ENCODE assay signal across 8 cellular contexts in genomic region chr2:215982465-215982875, GRCh38. TPM values are rescaled to one million over a fixed set of nuclear protein-coding genes. Genes with fewer than 3 reads are reported as not detected.
DNase-seq lines count a peak whose midpoint lies in the region; ATAC-seq and TF ChIP-seq lines count a peak whose summit lies in the region.

No MANE protein-coding gene starts in this region.

- WGBS in psoas muscle, 3 donors = 80 to 94% (median 91%) methylated on average over 6 of the region's 6 CpGs

- POLR2A ChIA-PET in activated CD4-positive, alpha-beta T cell treated with anti-CD3 and anti-CD28 coated beads, Interleukin-2, amount 10 ng/mL, durations not matched to agents 7 days and 5 days (lab: Charles Lee) = no interaction called here
- POLR2A ChIA-PET in activated CD8-positive, alpha-beta T cell treated with anti-CD3 and anti-CD28 coated beads for 36 hours (lab: Charles Lee) = no interaction called here

- CTCF ChIA-PET in activated CD4-positive, alpha-beta T cell treated with anti-CD3 and anti-CD28 coated beads, Interleukin-2, amount 10 ng/mL, durations not matched to agents 7 days and 5 days (lab: Charles Lee) = no interaction called here
- CTCF ChIA-PET in activated CD8-positive, alpha-beta T cell treated with anti-CD3 and anti-CD28 coated beads for 36 hours (lab: Charles Lee) = no interaction called here

- ATAC-seq in HG03039 (IDR thresholded peaks at IDR 0.05; ENCODE audit: unreplicated experiment) (peak; percentile 66), psoas muscle (peak in 3 of 4 donors; percentile 15 to 68 (median 42))
- ATAC-seq in activated CD8-positive, alpha-beta T cell treated with anti-CD3 and anti-CD28 coated beads for 36 hours = peak; percentile 79

- H3K4me3 Mint-ChIP-seq in activated CD4-positive, alpha-beta T cell treated with anti-CD3 and anti-CD28 coated beads, Interleukin-2, amount 10 ng/mL, durations not matched to agents 7 days and 5 days = no peak overlapping the region
- H3K4me3 Mint-ChIP-seq in activated CD8-positive, alpha-beta T cell treated with anti-CD3 and anti-CD28 coated beads for 36 hours = no peak overlapping the region

- H3K9me3 Mint-ChIP-seq in activated CD4-positive, alpha-beta T cell treated with anti-CD3 and anti-CD28 coated beads, Interleukin-2, amount 10 ng/mL, durations not matched to agents 7 days and 5 days = peaks cover 6% of the 10 kb centered on the region
- H3K9me3 Mint-ChIP-seq in activated CD8-positive, alpha-beta T cell treated with anti-CD3 and anti-CD28 coated beads for 36 hours = peaks cover 9% of the 10 kb centered on the region

- no peak for TF ChIP-seq CTCF in activated CD8-positive, alpha-beta T cell treated with anti-CD3 and anti-CD28 coated beads for 36 hours (IDR thresholded peaks at IDR 0.05)
- TF ChIP-seq CTCF in psoas muscle (IDR thresholded peaks at IDR 0.05) = no peak

- no peaks in the 10 kb centered on the region for H3K27me3 ChIP-seq in psoas muscle (ENCODE audit: insufficient read depth in 3 of 3, low read length in 2 of 3)

- H3K27me3 Mint-ChIP-seq in activated CD4-positive, alpha-beta T cell treated with anti-CD3 and anti-CD28 coated beads, Interleukin-2, amount 10 ng/mL, durations not matched to agents 7 days and 5 days = no peaks in the 10 kb centered on the region
- no peaks in the 10 kb centered on the region for H3K27me3 Mint-ChIP-seq in activated CD8-positive, alpha-beta T cell treated with anti-CD3 and anti-CD28 coated beads for 36 hours

- no peak overlapping the region for H3K27ac ChIP-seq in psoas muscle
- H3K27ac ChIP-seq in substantia nigra (ENCODE audit: low read depth, low read length, poor library complexity, severe bottlenecking) = no peak overlapping the region

- H3K36me3 Mint-ChIP-seq in activated CD4-positive, alpha-beta T cell treated with anti-CD3 and anti-CD28 coated beads, Interleukin-2, amount 10 ng/mL, durations not matched to agents 7 days and 5 days (ENCODE audit: low read depth) = peaks cover 27% of the 10 kb centered on the region
- peaks cover 18% of the 10 kb centered on the region for H3K36me3 Mint-ChIP-seq in activated CD8-positive, alpha-beta T cell treated with anti-CD3 and anti-CD28 coated beads for 36 hours (ENCODE audit: low read depth)

- no peaks in the 10 kb centered on the region for H3K36me3 ChIP-seq in psoas muscle (ENCODE audit: insufficient read depth in 1 of 2, low read depth in 1 of 2)

- H3K9me3 ChIP-seq in psoas muscle = no peaks in the 10 kb centered on the region

- H3K27ac Mint-ChIP-seq in activated CD4-positive, alpha-beta T cell treated with anti-CD3 and anti-CD28 coated beads, Interleukin-2, amount 10 ng/mL, durations not matched to agents 7 days and 5 days = no peak overlapping the region
- no peak overlapping the region for H3K27ac Mint-ChIP-seq in activated CD8-positive, alpha-beta T cell treated with anti-CD3 and anti-CD28 coated beads for 36 hours

- peak; percentile 14 for DNase-seq in activated CD4-positive, alpha-beta T cell treated with anti-CD3 and anti-CD28 coated beads, Interleukin-2, amount 10 ng/mL, durations not matched to agents 7 days and 5 days
- no peak for DNase-seq in activated CD4-positive, alpha-beta T cell treated with anti-CD3 and anti-CD28 coated beads for 1 hour
- peak; percentile 37 for DNase-seq in activated CD8-positive, alpha-beta T cell treated with anti-CD3 and anti-CD28 coated beads for 36 hours
- DNase-seq in psoas muscle = no peak
- no peak for DNase-seq in NCI-H82 treated with DMSO at 0.1 percent for 48 hours (lab: John Stamatoyannopoulos, UW; ENCODE audit: unreplicated experiment)
- no peak for DNase-seq in substantia nigra (lab: John Stamatoyannopoulos, UW)
- no peak for DNase-seq in NCI-H187 (lab: John Stamatoyannopoulos, UW)

- intact Hi-C loops in activated CD8-positive, alpha-beta T cell treated with anti-CD3 and anti-CD28 coated beads for 36 hours (cut with micrococcal nuclease) = no loop called here
- intact Hi-C loops in psoas muscle (cut with DNase I) = no loop called here

- H3K4me1 Mint-ChIP-seq in activated CD4-positive, alpha-beta T cell treated with anti-CD3 and anti-CD28 coated beads, Interleukin-2, amount 10 ng/mL, durations not matched to agents 7 days and 5 days = peaks cover 29% of the 10 kb centered on the region
- peaks cover 18% of the 10 kb centered on the region for H3K4me1 Mint-ChIP-seq in activated CD8-positive, alpha-beta T cell treated with anti-CD3 and anti-CD28 coated beads for 36 hours (ENCODE audit: low read depth)

- H3K4me3 ChIP-seq in psoas muscle = no peak overlapping the region

- no peaks in the 10 kb centered on the region for H3K4me1 ChIP-seq in psoas muscle

RNA-seq across cellular contexts. Expression of gene MREG, which starts 30.9 kb away (rescaled TPM):
- 1 to 10 TPM; 9.0 to 9.6 TPM for total RNA-seq in activated CD4-positive, alpha-beta T cell treated with anti-CD3 and anti-CD28 coated beads, Interleukin-2, amount 10 ng/mL, durations not matched to agents 7 days and 5 days
- total RNA-seq in activated CD8-positive, alpha-beta T cell treated with anti-CD3 and anti-CD28 coated beads for 36 hours = 10 to 100 TPM in 1 of 2 experiments, 1 to 10 TPM in 1; 8.0 to 10.9 TPM
- total RNA-seq in psoas muscle = under 1 TPM; 0.24 to 0.64 (median 0.43) TPM
- polyA plus RNA-seq in psoas muscle = 1 to 10 TPM in 1 of 3 donors, under 1 TPM in 2; 0.34 to 6.8 (median 0.37) TPM

Comparison
In these comparisons a context has a peak if more than half of its experiments do, and no peak if none do; other contexts are left out.
1. DNase-seq: peak in activated CD4-positive, alpha-beta T cell treated with anti-CD3 and anti-CD28 coated beads, Interleukin-2, amount 10 ng/mL, durations not matched to agents 7 days and 5 days (single experiment) and activated CD8-positive, alpha-beta T cell treated with anti-CD3 and anti-CD28 coated beads for 36 hours (single experiment); none in activated CD4-positive, alpha-beta T cell treated with anti-CD3 and anti-CD28 coated beads for 1 hour (single experiment), psoas muscle (0 of 2), NCI-H82 treated with DMSO at 0.1 percent for 48 hours (single experiment), substantia nigra (0 of 49) and NCI-H187 (0 of 2).
2. RNA of gene MREG, which starts 30.9 kb away (total RNA-seq): 8.0 to 10.9 TPM in activated CD8-positive, alpha-beta T cell treated with anti-CD3 and anti-CD28 coated beads for 36 hours and 9.0 to 9.6 TPM in activated CD4-positive, alpha-beta T cell treated with anti-CD3 and anti-CD28 coated beads, Interleukin-2, amount 10 ng/mL, durations not matched to agents 7 days and 5 days; 0.24 to 0.64 TPM in psoas muscle; every median in the first group is over 4 times any median in the second.
3. Peak in every context shown above with its lines, with median percentiles within 50 percentile points of each other: ATAC-seq.